16 cellular contexts compared by ENCODE assay signal in the genomic region with DNA sequence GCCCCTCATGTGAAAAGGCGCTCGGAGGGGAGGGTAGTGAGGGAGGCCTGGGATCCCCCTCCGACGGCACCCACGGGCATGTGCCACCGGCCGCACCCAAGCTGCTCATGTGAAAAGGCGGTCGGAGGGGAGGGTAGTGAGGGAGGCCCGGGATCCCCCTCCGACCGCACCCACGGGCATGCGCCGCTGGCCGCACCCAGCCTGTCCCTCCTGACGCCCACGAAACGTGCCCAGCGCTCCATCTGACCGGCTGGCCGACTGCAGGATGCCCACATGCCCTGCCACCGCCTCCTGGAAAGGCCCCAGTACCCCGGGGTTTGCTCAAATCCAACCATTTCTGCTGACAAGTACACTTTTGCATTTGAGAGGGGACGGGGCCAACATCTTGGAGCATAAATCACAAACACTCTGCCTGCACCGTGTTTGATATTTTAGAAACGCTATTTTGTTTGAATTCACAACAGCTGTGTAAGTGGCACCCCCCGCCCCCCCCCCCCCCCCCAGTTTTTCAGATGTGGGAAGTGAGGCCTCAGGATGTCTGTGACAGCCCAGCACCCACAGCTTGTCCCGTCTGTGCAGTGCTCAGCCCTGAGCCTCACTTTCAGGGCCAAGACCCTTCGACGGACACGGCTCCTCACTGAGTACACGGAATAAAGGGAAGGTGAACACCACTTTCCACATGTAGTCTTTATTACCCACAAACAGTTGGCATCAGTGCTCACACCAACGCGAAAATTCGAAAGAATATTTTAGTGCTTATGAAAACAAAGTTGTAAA.
"Had no signal": no experiment of that assay in that cellular context is flagged by ENCODE, and none has a peak within 500 bp of the region (broad histone marks: within the 10 kb centered on the region; RNA-seq: fewer than 3 reads in every experiment).

No MANE protein-coding gene starts in this region.

- DNase-seq: activated CD4-positive, alpha-beta memory T cell treated with anti-CD3 and anti-CD28 coated beads, Interleukin-2, amount 10 ng/mL, durations not matched to agents 7 days and 5 days; activated CD4-positive, alpha-beta T cell treated with anti-CD3 and anti-CD28 coated beads for 36 hours; activated gamma-delta T cell; activated naive CD8-positive, alpha-beta T cell treated with anti-CD3 and anti-CD28 coated beads for 36 hours; activated T-cell treated with anti-CD3 and anti-CD28 coated beads, Interleukin-2, amount 50 U/mL, for 48 hours; colonic mucosa; heart right ventricle; mesendoderm; retina; WERI-Rb-1 had no signal

- H3K4me1 Mint-ChIP-seq: activated CD4-positive, alpha-beta memory T cell treated with anti-CD3 and anti-CD28 coated beads, Interleukin-2, amount 10 ng/mL, durations not matched to agents 7 days and 5 days had no signal

- H2AFZ ChIP-seq: parathyroid adenoma had no signal

- H3K36me3 Mint-ChIP-seq: activated naive CD8-positive, alpha-beta T cell treated with anti-CD3 and anti-CD28 coated beads for 36 hours; stimulated activated effector memory CD8-positive, alpha-beta T cell treated with anti-CD3 and anti-CD28 coated beads, Interleukin-12 subunit alpha, Interleukin-12 subunit beta, amount 100 ng/mL, for 72 hours had no signal

- H3K27me3 ChIP-seq: colonic mucosa, heart right ventricle, tibial nerve had no signal

- ATAC-seq: activated CD4-positive, alpha-beta T cell treated with anti-CD3 and anti-CD28 coated beads for 36 hours; stimulated activated effector memory CD8-positive, alpha-beta T cell treated with anti-CD3 and anti-CD28 coated beads, Interleukin-12 subunit alpha, Interleukin-12 subunit beta, amount 100 ng/mL, for 72 hours had no signal

- H3K27ac Mint-ChIP-seq: activated CD4-positive, alpha-beta memory T cell treated with anti-CD3 and anti-CD28 coated beads, Interleukin-2, amount 10 ng/mL, durations not matched to agents 7 days and 5 days; activated naive CD8-positive, alpha-beta T cell treated with anti-CD3 and anti-CD28 coated beads for 36 hours; stimulated activated effector memory CD8-positive, alpha-beta T cell treated with anti-CD3 and anti-CD28 coated beads, Interleukin-12 subunit alpha, Interleukin-12 subunit beta, amount 100 ng/mL, for 72 hours had no signal

- H3K9ac ChIP-seq: parathyroid adenoma had no signal

- H3K4me1 ChIP-seq: colonic mucosa, parathyroid adenoma had no signal

- H3K9me3 ChIP-seq: colonic mucosa, heart right ventricle, left lung, tibial nerve had no signal

- H3K36me3 ChIP-seq: colonic mucosa, WERI-Rb-1 had no signal

- H3K9me3 Mint-ChIP-seq: activated CD4-positive, alpha-beta memory T cell treated with anti-CD3 and anti-CD28 coated beads, Interleukin-2, amount 10 ng/mL, durations not matched to agents 7 days and 5 days; activated naive CD8-positive, alpha-beta T cell treated with anti-CD3 and anti-CD28 coated beads for 36 hours; neural crest cell; stimulated activated effector memory CD8-positive, alpha-beta T cell treated with anti-CD3 and anti-CD28 coated beads, Interleukin-12 subunit alpha, Interleukin-12 subunit beta, amount 100 ng/mL, for 72 hours had no signal

- H3K27me3 Mint-ChIP-seq: activated CD4-positive, alpha-beta T cell treated with anti-CD3 and anti-CD28 coated beads for 36 hours; activated naive CD8-positive, alpha-beta T cell treated with anti-CD3 and anti-CD28 coated beads for 36 hours had no signal

- H3K27ac ChIP-seq: colonic mucosa, left lung, parathyroid adenoma, WERI-Rb-1 had no signal

- H3K4me3 Mint-ChIP-seq: activated CD4-positive, alpha-beta memory T cell treated with anti-CD3 and anti-CD28 coated beads, Interleukin-2, amount 10 ng/mL, durations not matched to agents 7 days and 5 days; activated CD4-positive, alpha-beta T cell treated with anti-CD3 and anti-CD28 coated beads for 36 hours; activated naive CD8-positive, alpha-beta T cell treated with anti-CD3 and anti-CD28 coated beads for 36 hours; neural crest cell; stimulated activated effector memory CD8-positive, alpha-beta T cell treated with anti-CD3 and anti-CD28 coated beads, Interleukin-12 subunit alpha, Interleukin-12 subunit beta, amount 100 ng/mL, for 72 hours had no signal

- H3K4me3 ChIP-seq: colonic mucosa, heart right ventricle, smooth muscle cell, tibial nerve had no signal

- H3K4me2 ChIP-seq: smooth muscle cell had no signal
